Comparison of ENCODE assay signal across 1 cellular context in the genomic region with DNA sequence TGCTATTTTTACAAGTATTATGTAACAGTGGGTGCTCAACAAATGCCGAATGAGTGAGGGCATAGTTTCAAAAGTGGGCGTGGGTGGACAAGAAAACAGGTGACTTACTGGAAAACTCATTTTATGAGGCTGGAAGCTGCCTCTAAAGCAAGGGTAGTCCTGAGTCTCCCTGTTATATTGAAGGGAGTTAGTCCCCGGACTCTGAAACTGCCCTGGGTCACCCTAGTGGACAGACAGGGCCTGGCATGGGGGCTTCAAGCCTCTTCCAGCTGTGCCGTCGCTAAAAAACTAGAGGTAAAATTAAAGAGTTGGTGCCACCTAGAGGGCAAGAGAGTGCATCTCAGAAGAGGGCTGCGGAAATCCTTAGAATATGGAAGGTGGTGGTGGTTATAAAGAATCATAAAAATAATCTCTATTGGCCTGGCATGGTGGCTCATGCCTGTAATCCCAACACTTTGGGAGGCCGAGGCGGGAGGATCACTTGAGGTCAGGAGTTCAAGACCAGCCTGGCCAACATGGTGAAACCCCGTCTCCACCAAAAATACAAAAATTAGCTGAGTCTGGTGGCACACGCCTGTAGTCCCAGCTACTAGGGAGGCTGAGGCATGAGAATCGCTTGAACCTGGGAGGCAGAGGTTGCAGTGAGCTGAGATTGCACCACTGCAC.
TF ChIP-seq lines count a peak whose summit lies in the region.

No MANE protein-coding gene starts in this region.

TF ChIP-seq in GM12878, 131 proteins besides CTCF, POLR2A, EP300 and RAD21 (continued from another document):
- 0 out of 2 replicates have a peak, but pooled peaks have one; percentile 29 for TF ChIP-seq HDGF (IDR thresholded peaks at IDR 0.05)
- TF ChIP-seq, protein P1, sequence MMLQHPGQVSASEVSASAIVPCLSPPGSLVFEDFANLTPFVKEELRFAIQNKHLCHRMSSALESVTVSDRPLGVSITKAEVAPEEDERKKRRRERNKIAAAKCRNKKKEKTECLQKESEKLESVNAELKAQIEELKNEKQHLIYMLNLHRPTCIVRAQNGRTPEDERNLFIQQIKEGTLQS (IDR thresholded peaks at IDR 0.05; ENCODE audit: borderline replicate concordance, extremely low read depth, low read depth, low read length): peak; percentile 39; the same call in 1 of the 2 replicates
- TF ChIP-seq IKZF1 (conservative IDR thresholded peaks at IDR 0.05): 0 out of 2 replicates have a peak, but pooled peaks have one; percentile 29
- TF ChIP-seq YY1 (IDR thresholded peaks at IDR 0.05; ENCODE audit: low read depth, low read length): peak; percentile 63; the same call in 1 of the 2 replicates
- TF ChIP-seq, protein P2, sequence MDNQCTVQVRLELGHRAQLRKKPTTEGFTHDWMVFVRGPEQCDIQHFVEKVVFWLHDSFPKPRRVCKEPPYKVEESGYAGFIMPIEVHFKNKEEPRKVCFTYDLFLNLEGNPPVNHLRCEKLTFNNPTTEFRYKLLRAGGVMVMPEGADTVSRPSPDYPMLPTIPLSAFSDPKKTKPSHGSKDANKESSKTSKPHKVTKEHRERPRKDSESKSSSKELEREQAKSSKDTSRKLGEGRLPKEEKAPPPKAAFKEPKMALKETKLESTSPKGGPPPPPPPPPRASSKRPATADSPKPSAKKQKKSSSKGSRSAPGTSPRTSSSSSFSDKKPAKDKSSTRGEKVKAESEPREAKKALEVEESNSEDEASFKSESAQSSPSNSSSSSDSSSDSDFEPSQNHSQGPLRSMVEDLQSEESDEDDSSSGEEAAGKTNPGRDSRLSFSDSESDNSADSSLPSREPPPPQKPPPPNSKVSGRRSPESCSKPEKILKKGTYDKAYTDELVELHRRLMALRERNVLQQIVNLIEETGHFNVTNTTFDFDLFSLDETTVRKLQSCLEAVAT (IDR thresholded peaks at IDR 0.05): peak; percentile 20; the same call in 1 of the 2 replicates
- TF ChIP-seq FOXM1 (IDR thresholded peaks at IDR 0.05; ENCODE audit: low read depth, low read length): peak; percentile 30
